In genomic region chr5:9173281-9174048, GRCh38 we compare ENCODE assay signal across 1 cellular context.
TF ChIP-seq lines count a peak whose summit lies in the region.

No MANE protein-coding gene starts in this region.

TF ChIP-seq in GM23338, 12 proteins besides CTCF, POLR2A, EP300 and RAD21 (continued from another document):
- TF ChIP-seq ZNF462 (CRISPR knock-in tag; IDR thresholded peaks at IDR 0.05) (no peak), JUNB (IDR thresholded peaks at IDR 0.05; ENCODE audit: unreplicated experiment) (no peak), ZNF331 (CRISPR knock-in tag; IDR thresholded peaks at IDR 0.05; ENCODE audit: low read depth) (no peak), REST (IDR thresholded peaks at IDR 0.05; ENCODE audit: unreplicated experiment) (no peak)
